In genomic region chr6:158639056-158639455, GRCh38 we compare ENCODE assay signal across 18 cellular contexts. TPM values are rescaled to one million over a fixed set of nuclear protein-coding genes. Genes with fewer than 3 reads are reported as not detected.
A peak's percentile ranks its signal among the peaks of the same experiment; 100 is the strongest.
DNase-seq lines count a peak whose midpoint lies in the region; ATAC-seq and TF ChIP-seq lines count a peak whose summit lies in the region.
"Had no signal": no experiment of that assay in that cellular context is flagged by ENCODE, and none has a peak within 500 bp of the region (broad histone marks: within the 10 kb centered on the region; RNA-seq: fewer than 3 reads in every experiment).

No MANE protein-coding gene starts in this region.

- POLR2A ChIA-PET in Panc1 (lab: Charles Lee) = no interaction called here

- peaks cover 16% of the 10 kb centered on the region for H3K4me1 ChIP-seq in Panc1 (ENCODE audit: control insufficient read depth, insufficient read depth, low read length)
- peaks cover 17% of the 10 kb centered on the region for H3K4me1 ChIP-seq in neural progenitor cell

- H3K27ac Mint-ChIP-seq in activated CD4-positive, alpha-beta T cell treated with anti-CD3 and anti-CD28 coated beads, Interleukin-2, amount 10 ng/mL, durations not matched to agents 24 days and 14 days = peak overlapping the region; percentile 83
- peak overlapping the region; percentile 92 for H3K27ac Mint-ChIP-seq in central memory CD8-positive, alpha-beta T cell (ENCODE audit: low read depth)
- H3K27ac Mint-ChIP-seq in osteocyte (ENCODE audit: unreplicated experiment) (peak overlapping the region; percentile 53), neural progenitor cell (no peak overlapping the region)

- CTCF ChIA-PET in Panc1 (lab: Charles Lee) = interaction anchor here (0.7 kb wide), 1 partner anchor 177 kb away, joined by 8 read pairs; no protein-coding TSS in a partner anchor

- no peaks in the 10 kb centered on the region for H3F3A ChIP-seq in neural progenitor cell (ENCODE audit: low read depth)

- TF ChIP-seq CTCF in Panc1 (IDR thresholded peaks at IDR 0.05) = no peak
- no peak for TF ChIP-seq CTCF in osteocyte (IDR thresholded peaks at IDR 0.05)
- no peak for TF ChIP-seq CTCF in neural progenitor cell (IDR thresholded peaks at IDR 0.05)

- H3K79me2 ChIP-seq in neural progenitor cell (ENCODE audit: low read depth) = peaks cover 44% of the 10 kb centered on the region

- H3K36me3 ChIP-seq in Panc1 (ENCODE audit: control insufficient read depth, insufficient read depth, low read length) (peaks cover 13% of the 10 kb centered on the region; the same call in 1 of the 2 replicates), neural progenitor cell (no peaks in the 10 kb centered on the region)

- H3K27ac ChIP-seq in Panc1 (ENCODE audit: low read length) = no peak overlapping the region
- no peak overlapping the region for H3K27ac ChIP-seq in neural progenitor cell
- H3K27ac ChIP-seq: adrenal gland, C4-2B, parathyroid adenoma had no signal

- intact Hi-C loops in activated CD4-positive, alpha-beta T cell treated with anti-CD3 and anti-CD28 coated beads, Interleukin-2, amount 10 ng/mL, durations not matched to agents 24 days and 14 days (cut with micrococcal nuclease) = no loop called here
- intact Hi-C loops in Panc1 (cut with micrococcal nuclease; ENCODE audit: unreplicated experiment) = no loop called here
- intact Hi-C loops in posterior cingulate gyrus (cut with DNase I) = no loop called here

- DNase-seq in activated CD4-positive, alpha-beta T cell treated with anti-CD3 and anti-CD28 coated beads, Interleukin-2, amount 10 ng/mL, durations not matched to agents 24 days and 14 days = no peak
- no peak for DNase-seq in activated CD4-positive, alpha-beta T cell treated with anti-CD3 and anti-CD28 coated beads for 1 hour
- DNase-seq in Panc1 (ENCODE audit: low read depth, low spot score) = no peak
- DNase-seq in central memory CD8-positive, alpha-beta T cell (ENCODE audit: low spot score in 2 of 2) = no peak
- DNase-seq in osteocyte (ENCODE audit: extremely low spot score, unreplicated experiment) = no peak
- DNase-seq in NCI-H1092 treated with DMSO at 0.1 percent for 48 hours (lab: John Stamatoyannopoulos, UW) = no peak
- DNase-seq in posterior cingulate gyrus = no peak
- no peak for DNase-seq in neural progenitor cell (ENCODE audit: low spot score)
- DNase-seq: central memory CD4-positive, alpha-beta T cell; DND-41; effector memory CD4-positive, alpha-beta T cell; NCI-H1930; NCI-H510A; SIG-M5 had no signal

- H3K4me3 ChIP-seq in Panc1 (ENCODE audit: low read depth in 2 of 2, low read length in 2 of 2) = no peak overlapping the region
- no peak overlapping the region for H3K4me3 ChIP-seq in neural progenitor cell
- H3K4me3 ChIP-seq: adrenal gland had no signal

- no peaks in the 10 kb centered on the region for H3K9me3 Mint-ChIP-seq in activated CD4-positive, alpha-beta T cell treated with anti-CD3 and anti-CD28 coated beads, Interleukin-2, amount 10 ng/mL, durations not matched to agents 24 days and 14 days
- no peaks in the 10 kb centered on the region for H3K9me3 Mint-ChIP-seq in central memory CD8-positive, alpha-beta T cell
- H3K9me3 Mint-ChIP-seq in osteocyte (ENCODE audit: unreplicated experiment) (no peaks in the 10 kb centered on the region), neural progenitor cell (no peaks in the 10 kb centered on the region)
- H3K9me3 Mint-ChIP-seq: stimulated activated memory B cell treated with anti-CD40 and anti-IgM and Interleukin-4, amounts not matched to agents 10 μg/mL and 1 μg/mL and 100 μg/mL, for 72 hours had no signal

- no peaks in the 10 kb centered on the region for H3K27me3 Mint-ChIP-seq in activated CD4-positive, alpha-beta T cell treated with anti-CD3 and anti-CD28 coated beads, Interleukin-2, amount 10 ng/mL, durations not matched to agents 24 days and 14 days
- no peaks in the 10 kb centered on the region for H3K27me3 Mint-ChIP-seq in central memory CD8-positive, alpha-beta T cell
- no peaks in the 10 kb centered on the region for H3K27me3 Mint-ChIP-seq in osteocyte (ENCODE audit: unreplicated experiment)
- H3K27me3 Mint-ChIP-seq in neural progenitor cell (ENCODE audit: insufficient read depth, low read depth) = no peaks in the 10 kb centered on the region
- H3K27me3 Mint-ChIP-seq: stimulated activated memory B cell treated with anti-CD40 and anti-IgM and Interleukin-4, amounts not matched to agents 10 μg/mL and 1 μg/mL and 100 μg/mL, for 72 hours had no signal

- H3K9me3 ChIP-seq in Panc1 (ENCODE audit: control insufficient read depth, insufficient read depth, low read depth, low read length) = no peaks in the 10 kb centered on the region
- no peaks in the 10 kb centered on the region for H3K9me3 ChIP-seq in neural progenitor cell (ENCODE audit: low read depth)
- H3K9me3 ChIP-seq: adrenal gland had no signal

- in situ Hi-C loops in Panc1 (cut with HindIII; ENCODE audit: low pct_unique_long_range_greater_than_20kb, low sequenced_read_pairs) = no loop called here

- BruUV-seq in Panc1 (replicated peaks; lab: Mats Ljungman, UMichigan) = no TSS peak

- H3K9ac ChIP-seq in neural progenitor cell = no peak overlapping the region
- H3K9ac ChIP-seq: parathyroid adenoma had no signal

- H3K4me3 Mint-ChIP-seq in activated CD4-positive, alpha-beta T cell treated with anti-CD3 and anti-CD28 coated beads, Interleukin-2, amount 10 ng/mL, durations not matched to agents 24 days and 14 days = peak overlapping the region; percentile 25
- no peak overlapping the region for H3K4me3 Mint-ChIP-seq in central memory CD8-positive, alpha-beta T cell
- no peak overlapping the region for H3K4me3 Mint-ChIP-seq in osteocyte (ENCODE audit: unreplicated experiment)
- no peak overlapping the region for H3K4me3 Mint-ChIP-seq in neural progenitor cell
- H3K4me3 Mint-ChIP-seq: stimulated activated memory B cell treated with anti-CD40 and anti-IgM and Interleukin-4, amounts not matched to agents 10 μg/mL and 1 μg/mL and 100 μg/mL, for 72 hours had no signal

- H3K4me2 ChIP-seq in neural progenitor cell = no peak overlapping the region

- no peak overlapping the region for H2AFZ ChIP-seq in neural progenitor cell (replicated peaks)
- H2AFZ ChIP-seq: parathyroid adenoma had no signal

- H3K4me1 Mint-ChIP-seq in activated CD4-positive, alpha-beta T cell treated with anti-CD3 and anti-CD28 coated beads, Interleukin-2, amount 10 ng/mL, durations not matched to agents 24 days and 14 days = peaks cover 62% of the 10 kb centered on the region
- peaks cover 71% of the 10 kb centered on the region for H3K4me1 Mint-ChIP-seq in central memory CD8-positive, alpha-beta T cell
- H3K4me1 Mint-ChIP-seq in osteocyte (ENCODE audit: unreplicated experiment) (peaks cover 45% of the 10 kb centered on the region), neural progenitor cell (peaks cover 47% of the 10 kb centered on the region)

- H3K36me3 Mint-ChIP-seq in activated CD4-positive, alpha-beta T cell treated with anti-CD3 and anti-CD28 coated beads, Interleukin-2, amount 10 ng/mL, durations not matched to agents 24 days and 14 days (ENCODE audit: low read depth) = peaks cover 71% of the 10 kb centered on the region
- peaks cover 49% of the 10 kb centered on the region for H3K36me3 Mint-ChIP-seq in central memory CD8-positive, alpha-beta T cell (ENCODE audit: insufficient read depth)
- peaks cover 28% of the 10 kb centered on the region for H3K36me3 Mint-ChIP-seq in osteocyte (ENCODE audit: unreplicated experiment)
- peaks cover 46% of the 10 kb centered on the region for H3K36me3 Mint-ChIP-seq in neural progenitor cell

- H3K27me3 ChIP-seq in Panc1 (ENCODE audit: control insufficient read depth, insufficient read depth, low read length) = no peaks in the 10 kb centered on the region
- H3K27me3 ChIP-seq in neural progenitor cell = no peaks in the 10 kb centered on the region
- H3K27me3 ChIP-seq: adrenal gland had no signal

- H4K20me1 ChIP-seq in neural progenitor cell (ENCODE audit: low read depth) = peaks cover 44% of the 10 kb centered on the region

- peak; percentile 36; the same call in 1 of the 2 replicates for ATAC-seq in Panc1
- no peak for ATAC-seq in central memory CD8-positive, alpha-beta T cell (replicated peaks; ENCODE audit: extremely low read depth, poor library complexity, severe bottlenecking)
- ATAC-seq: stimulated activated memory B cell treated with anti-CD40 and anti-IgM and Interleukin-4, amounts not matched to agents 10 μg/mL and 1 μg/mL and 100 μg/mL, for 72 hours had no signal

RNA-seq across cellular contexts. Expression of gene DYNLT1, which starts 5.5 kb away (rescaled TPM):
- 103 and 110 TPM in 2 replicates for total RNA-seq in activated CD4-positive, alpha-beta T cell treated with anti-CD3 and anti-CD28 coated beads, Interleukin-2, amount 10 ng/mL, durations not matched to agents 24 days and 14 days
- 137 TPM for total RNA-seq in Panc1 (2021; ENCODE audit: unreplicated experiment)
- polyA plus RNA-seq in Panc1 (2012; ENCODE audit: insufficient read length) = 105 TPM
- 116 and 118 TPM in 2 replicates for total RNA-seq in osteocyte
- total RNA-seq in neural progenitor cell (ENCODE audit: low replicate concordance) = 71.1 and 82.8 TPM in 2 replicates

RNA-seq across cellular contexts. Expression of gene SYTL3, which starts 10.8 kb away (rescaled TPM):
- 102 and 106 TPM in 2 replicates for total RNA-seq in activated CD4-positive, alpha-beta T cell treated with anti-CD3 and anti-CD28 coated beads, Interleukin-2, amount 10 ng/mL, durations not matched to agents 24 days and 14 days
- total RNA-seq in Panc1 (2021; ENCODE audit: unreplicated experiment) (1.4 TPM), osteocyte (0.31 and 0.48 TPM in 2 replicates), neural progenitor cell (ENCODE audit: low replicate concordance) (0.25 TPM in 1 of 2 replicates, not detected in the other)
- 0.64 TPM for polyA plus RNA-seq in Panc1 (2012; ENCODE audit: insufficient read length)

Comparison
In these comparisons a context has a peak if more than half of its experiments do, and no peak if none do; other contexts are left out.
1. RNA of gene SYTL3, which starts 10.8 kb away (total RNA-seq): 102 to 106 TPM in activated CD4-positive, alpha-beta T cell treated with anti-CD3 and anti-CD28 coated beads, Interleukin-2, amount 10 ng/mL, durations not matched to agents 24 days and 14 days; 1.4 TPM in Panc1 (single experiment), 0.31 to 0.48 TPM in osteocyte and 0.25 TPM in neural progenitor cell; every median in the first group is over 10 times any median in the second.